ENCODE assay signal across 8 cellular contexts in the genomic region with DNA sequence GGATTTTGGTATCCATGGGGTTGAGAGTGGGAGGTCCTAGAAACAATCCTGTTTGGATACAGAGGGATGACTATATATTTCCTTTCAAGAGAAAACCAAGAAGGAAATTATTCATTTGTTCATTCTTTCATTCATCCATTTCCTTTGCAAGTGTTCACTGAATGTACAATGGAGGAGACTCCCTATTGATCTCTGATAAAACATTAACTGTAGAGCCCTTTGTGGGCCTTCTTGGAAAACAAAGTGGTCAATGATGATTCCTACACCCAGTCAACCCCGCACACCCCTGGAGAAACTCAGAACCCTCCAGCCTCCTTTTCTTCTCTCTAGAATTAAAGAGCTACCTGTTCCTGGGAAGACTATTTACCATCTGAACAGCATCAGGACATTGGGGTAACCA.
"Had no signal": no experiment of that assay in that cellular context is flagged by ENCODE, and none has a peak within 500 bp of the region (broad histone marks: within the 10 kb centered on the region; RNA-seq: fewer than 3 reads in every experiment).

No MANE protein-coding gene starts in this region.

- ATAC-seq: GM12878 had no signal

- FAIRE-seq: G401.6, GM12878, GM12891, GM12892, GM18507, GM19239 had no signal

- DNase-seq: GDM1, GF-D8 had no signal

- H3K4me3 ChIP-seq: GM12878 had no signal
